In genomic region chr9:19967567-19968459, GRCh38 we compare ENCODE assay signal across 15 cellular contexts.
A peak's percentile ranks its signal among the peaks of the same experiment; 100 is the strongest.
DNase-seq lines count a peak whose midpoint lies in the region; ATAC-seq and TF ChIP-seq lines count a peak whose summit lies in the region.
"Had no signal": no experiment of that assay in that cellular context is flagged by ENCODE, and none has a peak within 500 bp of the region (broad histone marks: within the 10 kb centered on the region; RNA-seq: fewer than 3 reads in every experiment).

No MANE protein-coding gene starts in this region.

- H3K4me3 ChIP-seq in mesendoderm (ENCODE audit: low read length): no peak overlapping the region

- H3K4ac ChIP-seq in H9 (ENCODE audit: low read depth, low read length) (no peak overlapping the region), mesendoderm (ENCODE audit: low read depth, low read length) (no peak overlapping the region)

- H2BK120ac ChIP-seq in H9 (ENCODE audit: low read depth, low read length, poor library complexity, severe bottlenecking) (no peak overlapping the region), mesendoderm (ENCODE audit: low read depth, low read length) (no peak overlapping the region)

- peaks cover 0 to 4% (median 0%) of the 10 kb centered on the region in 3 experiments; a peak in 3 of 7 replicates for H3K36me3 Mint-ChIP-seq in H9 (ENCODE audit: insufficient read depth in 1 of 3, low read depth in 3 of 3)

- no peaks in the 10 kb centered on the region for H4K20me1 ChIP-seq in H9 (ENCODE audit: control insufficient read depth, insufficient read depth, insufficient read length)

- peak; percentile 43 for DNase-seq in H9
- DNase-seq in NCI-H146 (lab: John Stamatoyannopoulos, UW): peak; percentile 59
- peak; percentile 14 for DNase-seq in mesendoderm
- no peak for DNase-seq in left colon
- no peak for DNase-seq in NCI-H1048 (lab: John Stamatoyannopoulos, UW)
- no peak for DNase-seq in head of caudate nucleus
- DNase-seq: activated CD8-positive, alpha-beta memory T cell treated with anti-CD3 and anti-CD28 coated beads for 24 hours; activated naive CD4-positive, alpha-beta T cell treated with Interleukin-2 at 50 U/mL for 16 hours; CD4-positive, alpha-beta T cell; hypothalamus; midbrain; NCI-H2227 treated with DMSO at 0.1 percent for 48 hours; RPMI8226 had no signal

- peak overlapping the region; percentile 47 for H3K27ac ChIP-seq in H9 (ENCODE audit: insufficient read length, low read depth, low read length)
- H3K27ac ChIP-seq in VCaP: no peak overlapping the region
- H3K27ac ChIP-seq in mesendoderm (ENCODE audit: low read depth, low read length): no peak overlapping the region
- H3K27ac ChIP-seq: parathyroid adenoma had no signal

- no peaks in the 10 kb centered on the region for H3K9me3 ChIP-seq in H9 (ENCODE audit: control insufficient read depth, low read depth, low read length)

- H3K79me1 ChIP-seq in H9 (ENCODE audit: insufficient read depth, low read depth, low read length, poor library complexity, severe bottlenecking): no peaks in the 10 kb centered on the region
- no peaks in the 10 kb centered on the region for H3K79me1 ChIP-seq in mesendoderm (ENCODE audit: low read length)

- no peaks in the 10 kb centered on the region for H3K27me3 Mint-ChIP-seq in H9 (ENCODE audit: low read depth)

- no peak overlapping the region for H2AFZ ChIP-seq in H9 (ENCODE audit: low read length)
- H2AFZ ChIP-seq: parathyroid adenoma had no signal

- H4K91ac ChIP-seq in H9 (ENCODE audit: insufficient read length, low read depth, low read length): no peak overlapping the region

- H3K9ac ChIP-seq in H9 (ENCODE audit: extremely low read depth, insufficient read length, low read length): no peak overlapping the region
- H3K9ac ChIP-seq in mesendoderm (ENCODE audit: low read length): no peak overlapping the region
- H3K9ac ChIP-seq: parathyroid adenoma had no signal

- peaks cover 13% of the 10 kb centered on the region; the same call in 1 of the 2 replicates for H3K4me1 ChIP-seq in H9 (ENCODE audit: insufficient read depth, low read length)
- no peaks in the 10 kb centered on the region for H3K4me1 ChIP-seq in mesendoderm (ENCODE audit: control insufficient read depth, low read depth, low read length)
- H3K4me1 ChIP-seq: parathyroid adenoma had no signal

- no peaks in the 10 kb centered on the region for H3K23me2 ChIP-seq in H9 (ENCODE audit: insufficient read length, low read depth, low read length, poor library complexity, severe bottlenecking)

- intact Hi-C loops in left colon (cut with DNase I, micrococcal nuclease) (no loop called here), head of caudate nucleus (cut with DNase I) (no loop called here)

- H3K4me1 Mint-ChIP-seq in H9: peaks cover 36 to 37% of the 10 kb centered on the region in 2 experiments

- H3K18ac ChIP-seq in H9 (ENCODE audit: insufficient read length, low read depth, low read length) (no peak overlapping the region), mesendoderm (ENCODE audit: low read length) (no peak overlapping the region)

- H4K8ac ChIP-seq in H9 (replicated peaks; ENCODE audit: insufficient read length, low read depth, low read length) (no peak overlapping the region), mesendoderm (ENCODE audit: low read depth, low read length) (no peak overlapping the region)

- peak overlapping the region; percentile 1 for H2BK20ac ChIP-seq in H9 (ENCODE audit: low read depth, low read length, poor library complexity, severe bottlenecking)

- H3K79me2 ChIP-seq in H9 (ENCODE audit: insufficient read depth, low read length) (no peaks in the 10 kb centered on the region), mesendoderm (ENCODE audit: control insufficient read depth, insufficient read depth, low read length) (no peaks in the 10 kb centered on the region)
- H3K79me2 ChIP-seq: parathyroid adenoma had no signal

- H3K27me3 ChIP-seq in H9 (ENCODE audit: insufficient read depth, low read length) (no peaks in the 10 kb centered on the region), mesendoderm (ENCODE audit: insufficient read depth, low read length, poor library complexity) (no peaks in the 10 kb centered on the region)

- peak overlapping the region; percentile 72 to 93 (median 91); a peak in 4 of 7 replicates for H3K27ac Mint-ChIP-seq in H9
- H3K27ac Mint-ChIP-seq: CD4-positive, alpha-beta T cell had no signal

- H3T11ph ChIP-seq in H9 (ENCODE audit: low read length): no peak overlapping the region

- TF ChIP-seq CTCF in H9 (conservative IDR thresholded peaks at IDR 0.05): peak; percentile 44
- peak; percentile 31 for TF ChIP-seq CTCF in VCaP (conservative IDR thresholded peaks at IDR 0.05)

- no peak overlapping the region for H3K56ac ChIP-seq in H9 (ENCODE audit: insufficient read length, low read depth, low read length)
- no peak overlapping the region for H3K56ac ChIP-seq in mesendoderm (ENCODE audit: low read length)

- H2BK5ac ChIP-seq in H9 (ENCODE audit: insufficient read length, low read length) (no peak overlapping the region), mesendoderm (ENCODE audit: low read length) (no peak overlapping the region)

- H3K36me3 ChIP-seq in mesendoderm (ENCODE audit: control insufficient read depth, insufficient read depth, low read length): no peaks in the 10 kb centered on the region

- no peak overlapping the region for H4K5ac ChIP-seq in H9 (ENCODE audit: insufficient read length, low read depth, low read length)
- H4K5ac ChIP-seq in mesendoderm (ENCODE audit: low read length): no peak overlapping the region

- no peak overlapping the region for H3K14ac ChIP-seq in H9 (ENCODE audit: insufficient read depth, low read length)

- H3K23ac ChIP-seq in H9 (ENCODE audit: insufficient read length, low read depth, low read length) (no peak overlapping the region), mesendoderm (ENCODE audit: low read length) (no peak overlapping the region)

- H3K9me3 Mint-ChIP-seq in H9: no peaks in the 10 kb centered on the region; a peak in 1 of 5 replicates
- H3K9me3 Mint-ChIP-seq: CD4-positive, alpha-beta T cell had no signal

- no peak overlapping the region for H2AK5ac ChIP-seq in H9 (ENCODE audit: insufficient read length, low read length)
- no peak overlapping the region for H2AK5ac ChIP-seq in mesendoderm (ENCODE audit: low read length)

- H3K4me2 ChIP-seq in H9 (ENCODE audit: insufficient read depth, insufficient read length, low read length) (peak overlapping the region; percentile 8), mesendoderm (ENCODE audit: low read length) (no peak overlapping the region)

- ATAC-seq in left colon: no peak

- no peak overlapping the region for H3K4me3 Mint-ChIP-seq in H9
- H3K4me3 Mint-ChIP-seq: CD4-positive, alpha-beta T cell had no signal

- H2BK15ac ChIP-seq in H9 (ENCODE audit: low read depth, low read length): no peak overlapping the region
- H2BK15ac ChIP-seq in mesendoderm (replicated peaks; ENCODE audit: low read depth): no peak overlapping the region

- no peak overlapping the region for H2BK12ac ChIP-seq in H9 (ENCODE audit: insufficient read length, low read depth, low read length)

Comparison
In these comparisons a context has a peak if more than half of its experiments do, and no peak if none do; other contexts are left out.
1. DNase-seq: peak in H9 (single experiment), NCI-H146 (single experiment) and mesendoderm (single experiment); none in left colon (0 of 2), NCI-H1048 (single experiment) and head of caudate nucleus (0 of 42).